Comparison of ENCODE assay signal across 17 cellular contexts in the genomic region with DNA sequence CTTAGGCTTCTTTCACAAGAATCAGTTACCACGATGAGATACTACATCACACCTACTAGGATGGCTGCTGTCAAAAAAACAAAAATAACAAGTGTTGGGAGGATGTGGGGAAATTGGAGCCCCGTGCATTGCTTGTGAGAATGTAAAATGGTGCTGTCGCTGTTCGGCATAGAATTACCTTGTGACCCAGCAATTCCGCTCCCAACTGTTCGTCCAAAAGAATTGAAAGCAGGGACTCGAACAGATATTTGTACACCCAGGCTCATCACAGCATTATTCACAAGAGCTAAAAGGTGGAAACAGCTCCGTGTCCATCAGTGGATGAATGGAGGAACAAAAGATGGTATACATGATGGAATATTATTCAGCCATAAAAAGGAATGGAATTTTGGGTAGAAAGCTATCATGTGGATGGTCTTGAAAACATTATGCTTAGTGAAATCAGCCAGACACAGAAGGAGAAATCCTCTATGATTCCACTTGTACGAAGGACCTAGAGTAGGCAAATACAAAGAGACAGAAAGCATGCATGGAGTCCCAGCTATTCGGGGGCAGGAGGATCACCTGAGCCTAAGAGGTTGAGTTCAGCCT.
DNase-seq lines count a peak whose midpoint lies in the region; ATAC-seq and TF ChIP-seq lines count a peak whose summit lies in the region.
"Had no signal": no experiment of that assay in that cellular context is flagged by ENCODE, and none has a peak within 500 bp of the region (broad histone marks: within the 10 kb centered on the region; RNA-seq: fewer than 3 reads in every experiment).

No MANE protein-coding gene starts in this region.

- H3K9me3 ChIP-seq in HEK293 (ENCODE audit: control insufficient read depth, insufficient read depth, low read depth, low read length) = peaks cover 7% of the 10 kb centered on the region
- H3K9me3 ChIP-seq: HAP-1 had no signal

- CTCF ChIA-PET in HEK293 (lab: Yijun Ruan, JAX) = interaction anchor here (1.5 kb wide), 1 partner anchor 8 kb away, joined by 6 read pairs; no protein-coding TSS in a partner anchor

- DNase-seq in ACHN (peak; percentile 2), GM19238 (ENCODE audit: insufficient read length, low spot score) (no peak)
- DNase-seq: C1 segment of cervical spinal cord; Caco-2; CD4-positive, CD25-positive, alpha-beta regulatory T cell; CD8-positive, alpha-beta T cell; DMS 273 treated with DMSO at 0.1 percent for 48 hours; DMS79; EL; GDM1; GOT3 had no signal

- H3K4me3 ChIP-seq in HEK293 (ENCODE audit: low read depth, low read length) = no peak overlapping the region
- H3K4me3 ChIP-seq: GM12878, HAP-1 had no signal

- H3K27ac ChIP-seq in HEK293 (ENCODE audit: extremely low read depth, low read depth, low read length) = no peak overlapping the region
- H3K27ac ChIP-seq in VCaP = peak overlapping the region; percentile 100

- peaks cover 9% of the 10 kb centered on the region for H3K4me1 ChIP-seq in HEK293 (ENCODE audit: control insufficient read depth, insufficient read depth, low read length)
- H3K4me1 ChIP-seq: HAP-1 had no signal

- ATAC-seq in HG02623 (IDR thresholded peaks at IDR 0.05; ENCODE audit: unreplicated experiment) (no peak), HG03378 (IDR thresholded peaks at IDR 0.05; ENCODE audit: unreplicated experiment) (no peak)
- ATAC-seq: CD8-positive, alpha-beta T cell; GM12878 had no signal

- H3K36me3 ChIP-seq in HEK293 (ENCODE audit: control insufficient read depth in 2 of 2, insufficient read depth in 1 of 2, low read length in 2 of 2) = peaks cover 6 to 19% of the 10 kb centered on the region in 2 experiments; a peak in 2 of 3 replicates
- H3K36me3 ChIP-seq: HAP-1 had no signal

- in situ Hi-C loops in ACHN (cut with HindIII; ENCODE audit: low pct_ligation_motif_present, low pct_unique_long_range_greater_than_20kb, low sequenced_read_pairs) = no loop called here

- POLR2A ChIA-PET in HEK293 (lab: Yijun Ruan, JAX) = no interaction called here

- TF ChIP-seq CTCF in HEK293 (tag by site-specific recombination; IDR thresholded peaks at IDR 0.05) (no peak), VCaP (conservative IDR thresholded peaks at IDR 0.05) (no peak)

TF ChIP-seq in HEK293, 187 proteins besides CTCF, POLR2A, EP300 and RAD21:
- peak; percentile 100 for TF ChIP-seq ZNF140 (tag by site-specific recombination; IDR thresholded peaks at IDR 0.05)
- peak; percentile 96 for TF ChIP-seq ZNF146 (tag by site-specific recombination; IDR thresholded peaks at IDR 0.05)
- no peak for TF ChIP-seq REPIN1 (tag by site-specific recombination; IDR thresholded peaks at IDR 0.05; ENCODE audit: low read depth)
- TF ChIP-seq, protein P1, sequence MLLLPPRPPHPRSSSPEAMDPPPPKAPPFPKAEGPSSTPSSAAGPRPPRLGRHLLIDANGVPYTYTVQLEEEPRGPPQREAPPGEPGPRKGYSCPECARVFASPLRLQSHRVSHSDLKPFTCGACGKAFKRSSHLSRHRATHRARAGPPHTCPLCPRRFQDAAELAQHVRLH (tag by site-specific recombination; IDR thresholded peaks at IDR 0.05) = 0 out of 2 replicates have a peak, but pooled peaks have one; percentile 63
- TF ChIP-seq ZNF76 (tag by site-specific recombination; IDR thresholded peaks at IDR 0.05; ENCODE audit: borderline replicate concordance, low read depth) = no peak
